ENCODE assay signal across 9 cellular contexts in genomic region chr5:174531782-174532191, GRCh38.
DNase-seq lines count a peak whose midpoint lies in the region; ATAC-seq, FAIRE-seq and TF ChIP-seq lines count a peak whose summit lies in the region.
"Had no signal": no experiment of that assay in that cellular context is flagged by ENCODE, and none has a peak within 500 bp of the region (broad histone marks: within the 10 kb centered on the region; RNA-seq: fewer than 3 reads in every experiment).

No MANE protein-coding gene starts in this region.

- H3K27me3 ChIP-seq in BE2C: no peaks in the 10 kb centered on the region
- H3K27me3 ChIP-seq in HUES6 (ENCODE audit: control insufficient read depth, insufficient read depth, low read length): no peaks in the 10 kb centered on the region
- H3K27me3 ChIP-seq in effector memory CD4-positive, alpha-beta T cell (replicated peaks; ENCODE audit: control insufficient read depth, insufficient read depth, low read length, poor library complexity, severe bottlenecking): no peaks in the 10 kb centered on the region

- intact Hi-C loops in left colon (cut with DNase I, micrococcal nuclease): no loop called here

- peaks cover 27% of the 10 kb centered on the region for H3K4me1 ChIP-seq in BE2C
- H3K4me1 ChIP-seq in HUES6 (ENCODE audit: control insufficient read depth, insufficient read depth, low read length): peaks cover 39% of the 10 kb centered on the region
- H3K4me1 ChIP-seq in effector memory CD4-positive, alpha-beta T cell (ENCODE audit: control insufficient read depth, insufficient read depth, low read length, poor library complexity, severe bottlenecking): no peaks in the 10 kb centered on the region

- H3K27ac ChIP-seq in HUES6 (ENCODE audit: low read depth, low read length): peak overlapping the region; percentile 49; the same call in 1 of the 2 replicates
- peak overlapping the region; percentile 96 for H3K27ac ChIP-seq in SK-N-MC
- H3K27ac ChIP-seq in effector memory CD4-positive, alpha-beta T cell (ENCODE audit: insufficient read depth, low read length, poor library complexity, severe bottlenecking): no peak overlapping the region

- H3K36me3 ChIP-seq in BE2C: no peaks in the 10 kb centered on the region
- no peaks in the 10 kb centered on the region for H3K36me3 ChIP-seq in HUES6 (ENCODE audit: control insufficient read depth, insufficient read depth, low read length)
- no peaks in the 10 kb centered on the region for H3K36me3 ChIP-seq in SK-N-MC (ENCODE audit: insufficient read depth, low read length)
- H3K36me3 ChIP-seq in effector memory CD4-positive, alpha-beta T cell (ENCODE audit: control insufficient read depth, insufficient read depth, low read length): no peaks in the 10 kb centered on the region

- H3K9me3 ChIP-seq in BE2C: no peaks in the 10 kb centered on the region
- H3K9me3 ChIP-seq in HUES6 (ENCODE audit: control insufficient read depth, insufficient read depth, low read depth, low read length): no peaks in the 10 kb centered on the region
- H3K9me3 ChIP-seq in SK-N-MC (ENCODE audit: low read depth, low read length): no peaks in the 10 kb centered on the region
- H3K9me3 ChIP-seq in effector memory CD4-positive, alpha-beta T cell (ENCODE audit: control insufficient read depth, low read length): no peaks in the 10 kb centered on the region

- H3K4me3 ChIP-seq in BE2C (ENCODE audit: low read depth, low read length): no peak overlapping the region
- no peak overlapping the region for H3K4me3 ChIP-seq in HUES6 (ENCODE audit: low read depth, low read length)
- peak overlapping the region; percentile 72 for H3K4me3 ChIP-seq in SK-N-MC
- H3K4me3 ChIP-seq in effector memory CD4-positive, alpha-beta T cell (ENCODE audit: insufficient read depth, low read depth, low read length, poor library complexity, severe bottlenecking): no peak overlapping the region

- no peak for TF ChIP-seq CTCF in BE2C (IDR thresholded peaks at IDR 0.05; ENCODE audit: low read depth, low read length)

- FAIRE-seq in GM19239 (lab: Jason Lieb, UNC): no peak

- no peak for ATAC-seq in left colon
- ATAC-seq in GM18858 (IDR thresholded peaks at IDR 0.05; ENCODE audit: unreplicated experiment): no peak

- H3K9ac ChIP-seq in HUES6 (ENCODE audit: low read length) (no peak overlapping the region), SK-N-MC (ENCODE audit: insufficient read length) (peak overlapping the region; percentile 52)

- peak; percentile 39 for DNase-seq in BE2C
- DNase-seq in SK-N-MC (ENCODE audit: low read depth, low spot score): peak; percentile 53
- peak; percentile 75 for DNase-seq in left kidney (ENCODE audit: low read depth, low spot score)
- DNase-seq in left colon: no peak
- DNase-seq in effector memory CD4-positive, alpha-beta T cell: no peak
- no peak for DNase-seq in GM19239 (ENCODE audit: insufficient read length, low spot score)
- DNase-seq: NCI-H2107 had no signal

Comparison
In these comparisons a context has a peak if more than half of its experiments do, and no peak if none do; other contexts are left out.
1. DNase-seq: peak in BE2C (single experiment), SK-N-MC (single experiment) and left kidney (single experiment); none in left colon (0 of 2), effector memory CD4-positive, alpha-beta T cell (0 of 3) and GM19239 (single experiment).